21 cellular contexts compared by ENCODE assay signal in genomic region chrX:6448003-6448402, GRCh38.
DNase-seq lines count a peak whose midpoint lies in the region; ATAC-seq, FAIRE-seq and TF ChIP-seq lines count a peak whose summit lies in the region.
"Had no signal": no experiment of that assay in that cellular context is flagged by ENCODE, and none has a peak within 500 bp of the region (broad histone marks: within the 10 kb centered on the region; RNA-seq: fewer than 3 reads in every experiment).

No MANE protein-coding gene starts in this region.

- TF ChIP-seq POLR2A in suprapubic skin (IDR thresholded peaks at IDR 0.05), result no peak

- H3K4me1 ChIP-seq in A673 (ENCODE audit: insufficient read depth, low read length, poor library complexity, severe bottlenecking) (no peaks in the 10 kb centered on the region), pancreas (peaks cover 0 to 8% (median 4%) of the 10 kb centered on the region in 3 donors), suprapubic skin (no peaks in the 10 kb centered on the region)
- H3K4me1 ChIP-seq: SJSA1 had no signal

- DNase-seq in A673 (ENCODE audit: low spot score) (peak; percentile 10), RCC 7860 (ENCODE audit: low spot score) (no peak), glomerular visceral epithelial cell (ENCODE audit: extremely low spot score) (peak; percentile 22), pancreas (peak in 4 of 6 donors; percentile 1 to 38 (median 28)), suprapubic skin (ENCODE audit: low spot score in 2 of 2) (no peak), NCI-H526 treated with DMSO at 0.1 percent for 48 hours (lab: John Stamatoyannopoulos, UW) (no peak)
- DNase-seq: KBM-7, MG63, NCI-H1105 treated with DMSO at 0.1 percent for 48 hours, NCI-H1930, NCI-H2171 treated with DMSO at 0.1 percent for 48 hours, NCI-H510A, RPMI8226 had no signal

- intact Hi-C loops in A673 (cut with micrococcal nuclease; ENCODE audit: unreplicated experiment) (no loop called here), pancreas (cut with DNase I) (no loop called here)

- WGBS in pancreas, 2 donors, result 0% methylated on average over 1 of the region's 1 CpG
- 9% methylated on average over 1 of the region's 1 CpG for WGBS in suprapubic skin

- no peaks in the 10 kb centered on the region for H3K27me3 ChIP-seq in A673 (replicated peaks; ENCODE audit: insufficient read depth, low read depth, low read length, poor library complexity)
- no peaks in the 10 kb centered on the region for H3K27me3 ChIP-seq in pancreas
- no peaks in the 10 kb centered on the region for H3K27me3 ChIP-seq in suprapubic skin
- H3K27me3 ChIP-seq: MG63, SJSA1 had no signal

- no peak for TF ChIP-seq EP300 in suprapubic skin (IDR thresholded peaks at IDR 0.05)

- H3K27ac ChIP-seq in A673 (ENCODE audit: low read depth, low read length, poor library complexity, severe bottlenecking) (no peak overlapping the region), pancreas (peak overlapping the region in 1 of 4 donors; percentile 41), suprapubic skin (no peak overlapping the region)
- H3K27ac ChIP-seq: 22Rv1, SJSA1 had no signal

- peak; percentile 71 for FAIRE-seq in RCC 7860 (lab: Jason Lieb, UNC)
- no peak for FAIRE-seq in pancreas (lab: Jason Lieb, UNC)
- FAIRE-seq: G401.6, GM12891, GM19239 had no signal

- H3K9me3 ChIP-seq in A673 (ENCODE audit: low read depth, low read length, poor library complexity, severe bottlenecking) (no peaks in the 10 kb centered on the region), pancreas (no peaks in the 10 kb centered on the region), suprapubic skin (no peaks in the 10 kb centered on the region)
- H3K9me3 ChIP-seq: MG63, SJSA1 had no signal

- TF ChIP-seq CTCF in A673 (conservative IDR thresholded peaks at IDR 0.05; ENCODE audit: low read depth, low read length) (no peak), pancreas (IDR thresholded peaks at IDR 0.05) (no peak), suprapubic skin (IDR thresholded peaks at IDR 0.05) (no peak)

- peak; percentile 40 to 75 (median 56) for ATAC-seq in pancreas
- ATAC-seq in GM18519 (IDR thresholded peaks at IDR 0.05; ENCODE audit: low FRiP score, unreplicated experiment), result no peak
- ATAC-seq in GM21423 (IDR thresholded peaks at IDR 0.05; ENCODE audit: unreplicated experiment), result no peak
- ATAC-seq: GM23338 had no signal

- CTCF ChIA-PET in A673 (lab: Charles Lee), result no interaction called here

- H3K36me3 ChIP-seq in A673 (ENCODE audit: insufficient read depth, low read length, poor library complexity, severe bottlenecking), result no peaks in the 10 kb centered on the region
- no peaks in the 10 kb centered on the region for H3K36me3 ChIP-seq in pancreas
- H3K36me3 ChIP-seq in suprapubic skin, result no peaks in the 10 kb centered on the region
- H3K36me3 ChIP-seq: MG63, SJSA1 had no signal

- BruUV-seq in A673 (replicated peaks; lab: Mats Ljungman, UMichigan), result no TSS peak

- H3K4me3 ChIP-seq in A673 (ENCODE audit: low read depth, low read length, poor library complexity, severe bottlenecking), result no peak overlapping the region
- no peak overlapping the region for H3K4me3 ChIP-seq in pancreas
- no peak overlapping the region for H3K4me3 ChIP-seq in suprapubic skin
- H3K4me3 ChIP-seq: GM23338, MG63, SJSA1 had no signal

- POLR2A ChIA-PET in A673 (lab: Charles Lee; ENCODE audit: low non-redundant PET), result no interaction called here

Comparison
In these comparisons a context has a peak if more than half of its experiments do, and no peak if none do; other contexts are left out.
1. DNase-seq: peak in A673 (single experiment), glomerular visceral epithelial cell (single experiment) and pancreas (4 of 6); none in RCC 7860 (single experiment), suprapubic skin (0 of 2) and NCI-H526 treated with DMSO at 0.1 percent for 48 hours (single experiment).
2. ATAC-seq: peak in pancreas (4 of 4); none in GM18519 (single experiment) and GM21423 (single experiment).